In the genomic region with DNA sequence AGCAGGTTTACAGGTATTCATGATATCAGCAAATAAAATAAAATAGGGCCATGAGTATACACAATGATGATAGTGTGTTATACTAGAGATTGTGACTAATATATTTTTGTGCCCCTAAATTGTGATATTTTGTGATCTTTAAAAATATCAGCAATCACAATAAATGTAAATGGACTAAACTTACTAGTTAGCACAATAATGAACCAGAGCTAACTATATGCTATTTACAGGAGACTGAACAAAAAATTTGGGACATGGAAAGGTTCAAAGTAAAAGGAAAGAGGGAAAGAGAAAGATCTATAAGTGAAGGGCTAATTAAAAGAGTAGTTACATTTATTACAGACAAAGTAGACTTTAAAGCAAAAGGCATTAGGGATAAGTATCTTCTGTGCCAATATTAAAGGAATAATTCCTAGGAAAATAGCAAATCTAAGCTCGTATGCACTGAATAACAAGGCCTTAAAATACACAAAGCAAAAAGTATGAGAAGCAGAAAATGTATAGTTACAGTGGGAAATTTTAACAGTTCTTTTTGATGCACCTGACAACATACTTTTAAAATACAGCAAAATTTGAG, we compare ENCODE assay signal across 8 cellular contexts.
"Had no signal": no experiment of that assay in that cellular context is flagged by ENCODE, and none has a peak within 500 bp of the region (broad histone marks: within the 10 kb centered on the region; RNA-seq: fewer than 3 reads in every experiment).

No MANE protein-coding gene starts in this region.

- H3K9ac ChIP-seq: GM23248 had no signal

- H3K27ac ChIP-seq: GM23248, HL-60 had no signal

- H3K4me3 ChIP-seq: GM23248, HAP-1 had no signal

- H3K4me1 ChIP-seq: HAP-1 had no signal

- H3K4me3 Mint-ChIP-seq: HFFc6 had no signal

- ATAC-seq: HepG2 had no signal

- H2AFZ ChIP-seq: GM23248 had no signal

- DNase-seq: GM23248, GOT3, H7, HFFc6 had no signal

- H3K36me3 ChIP-seq: HAP-1 had no signal

- H3K27ac Mint-ChIP-seq: HFFc6, IgD-negative memory B cell had no signal

- H3K36me3 Mint-ChIP-seq: IgD-negative memory B cell had no signal
